1 cellular context compared by ENCODE assay signal in the genomic region with DNA sequence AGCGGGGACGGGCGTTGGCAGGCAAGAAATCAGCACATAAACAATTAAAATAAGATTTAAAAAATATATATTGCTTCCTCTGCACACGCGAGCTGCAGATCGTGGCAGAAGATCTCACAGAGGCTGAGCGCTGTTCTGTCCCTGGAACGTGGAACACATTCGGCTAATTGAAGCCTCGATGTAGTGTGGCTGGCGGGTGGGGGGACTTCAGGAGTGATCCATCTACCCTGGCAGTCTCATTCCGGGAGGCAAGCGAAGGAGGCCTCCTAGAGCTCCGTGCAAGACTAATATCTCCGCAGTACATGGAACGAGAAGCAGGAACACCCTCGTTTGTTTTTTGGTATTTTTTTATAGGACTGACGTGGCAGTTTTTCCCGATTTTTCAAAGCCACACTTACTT.
TF ChIP-seq lines count a peak whose summit lies in the region.

No MANE protein-coding gene starts in this region.

TF ChIP-seq in IMR-90, 13 proteins besides CTCF, POLR2A, EP300 and RAD21 (continued from another document):
- TF ChIP-seq, protein P1, sequence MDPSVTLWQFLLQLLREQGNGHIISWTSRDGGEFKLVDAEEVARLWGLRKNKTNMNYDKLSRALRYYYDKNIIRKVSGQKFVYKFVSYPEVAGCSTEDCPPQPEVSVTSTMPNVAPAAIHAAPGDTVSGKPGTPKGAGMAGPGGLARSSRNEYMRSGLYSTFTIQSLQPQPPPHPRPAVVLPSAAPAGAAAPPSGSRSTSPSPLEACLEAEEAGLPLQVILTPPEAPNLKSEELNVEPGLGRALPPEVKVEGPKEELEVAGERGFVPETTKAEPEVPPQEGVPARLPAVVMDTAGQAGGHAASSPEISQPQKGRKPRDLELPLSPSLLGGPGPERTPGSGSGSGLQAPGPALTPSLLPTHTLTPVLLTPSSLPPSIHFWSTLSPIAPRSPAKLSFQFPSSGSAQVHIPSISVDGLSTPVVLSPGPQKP (IDR thresholded peaks at IDR 0.05; ENCODE audit: borderline replicate concordance, low read depth, low read length), result no peak
- TF ChIP-seq RCOR1 (IDR thresholded peaks at IDR 0.05; ENCODE audit: insufficient replicate concordance, low read length), result no peak
- no peak for TF ChIP-seq SMC3 (IDR thresholded peaks at IDR 0.05; ENCODE audit: low read depth, low read length)
- TF ChIP-seq BHLHE40 (IDR thresholded peaks at IDR 0.05; ENCODE audit: low read depth, low read length), result no peak
- TF ChIP-seq MXI1 (IDR thresholded peaks at IDR 0.05; ENCODE audit: borderline replicate concordance, low read depth, low read length), result no peak
- TF ChIP-seq CEBPB (IDR thresholded peaks at IDR 0.05; ENCODE audit: low read depth, low read length), result no peak
- no peak for TF ChIP-seq CHD1 (IDR thresholded peaks at IDR 0.05; ENCODE audit: low read depth, low read length)
- TF ChIP-seq MAFK (IDR thresholded peaks at IDR 0.05; ENCODE audit: low read depth, low read length), result no peak
- no peak for TF ChIP-seq NFE2L2 (IDR thresholded peaks at IDR 0.05; ENCODE audit: low read depth, low read length)
- TF ChIP-seq MAZ (IDR thresholded peaks at IDR 0.05; ENCODE audit: borderline replicate concordance, low read depth, low read length), result no peak
- no peak for TF ChIP-seq RFX5 (IDR thresholded peaks at IDR 0.05; ENCODE audit: low read depth, low read length)
TF ChIP-seq in IMR-90: peak in this region for 0.
